13 cellular contexts compared by ENCODE assay signal in the genomic region with DNA sequence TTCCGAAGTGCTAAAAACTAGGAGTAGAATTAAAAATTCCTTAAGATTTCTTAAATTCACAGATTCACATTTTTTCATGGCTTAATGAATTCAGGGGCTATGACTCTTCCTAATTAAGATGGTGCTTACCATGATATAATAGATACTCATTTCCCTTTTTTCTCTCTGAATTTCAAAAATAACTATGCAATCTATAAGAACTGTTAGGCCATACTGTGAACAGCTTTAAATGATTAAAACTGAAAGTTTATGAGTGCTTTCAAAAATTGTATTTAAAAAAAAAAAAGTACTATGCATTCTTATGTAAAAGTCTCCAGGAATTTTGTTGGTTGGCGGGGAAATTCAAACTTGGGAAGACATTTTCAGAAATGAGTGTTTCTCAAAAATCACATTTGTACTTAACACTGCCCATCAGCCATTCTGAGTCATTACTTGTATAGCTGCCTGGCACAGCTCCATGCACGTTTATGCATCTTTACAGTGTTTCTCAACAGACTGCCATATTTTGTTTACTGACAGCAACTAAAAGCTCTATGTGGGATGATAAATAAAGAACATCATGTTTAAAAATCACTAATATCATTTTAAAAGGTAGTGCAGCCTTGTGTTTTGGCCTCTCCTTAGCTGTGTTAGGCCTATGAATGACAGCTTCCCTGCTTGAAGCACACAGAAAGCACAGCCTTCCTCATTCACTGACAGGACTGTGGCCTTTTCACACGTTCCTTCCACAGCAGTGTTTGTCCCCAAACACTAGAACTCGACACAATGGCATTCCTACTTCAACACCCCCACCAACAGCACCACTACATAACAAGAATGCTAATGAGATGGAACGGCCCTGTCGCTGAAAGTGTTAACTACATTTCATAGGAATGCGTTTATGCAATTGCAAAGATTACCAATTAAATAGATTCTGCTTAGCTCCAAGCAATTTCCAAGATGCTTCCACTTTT.
A peak's percentile ranks its signal among the peaks of the same experiment; 100 is the strongest.
DNase-seq lines count a peak whose midpoint lies in the region; ATAC-seq, FAIRE-seq and TF ChIP-seq lines count a peak whose summit lies in the region.
"Had no signal": no experiment of that assay in that cellular context is flagged by ENCODE, and none has a peak within 500 bp of the region (broad histone marks: within the 10 kb centered on the region; RNA-seq: fewer than 3 reads in every experiment).

No MANE protein-coding gene starts in this region.

- BruUV-seq in HepG2 (replicated peaks; lab: Mats Ljungman, UMichigan) = no TSS peak

- no peaks in the 10 kb centered on the region for H3K79me2 ChIP-seq in hepatocyte
- no peaks in the 10 kb centered on the region for H3K79me2 ChIP-seq in HepG2 (ENCODE audit: insufficient read depth, low read length)

- in situ Hi-C loops in ACHN (cut with HindIII; ENCODE audit: low pct_ligation_motif_present, low pct_unique_long_range_greater_than_20kb, low sequenced_read_pairs) = no loop called here
- in situ Hi-C loops in HAP-1 (cut with MboI; ENCODE audit: low sequenced_read_pairs) = loop anchor here (25.0 kb wide), 1 partner anchor 924 kb away; no protein-coding TSS in a partner anchor
- in situ Hi-C loops in HepG2 (cut with HindIII; ENCODE audit: extremely low pct_ligation_motif_present, low pct_unique_long_range_greater_than_20kb) = loop anchor here (25.0 kb wide), 2 partner anchors 724 to 924 kb away; no protein-coding TSS in a partner anchor

- no peak for TF ChIP-seq POLR2A in HepG2 (IDR thresholded peaks at IDR 0.05; ENCODE audit: insufficient read depth in 1 of 2, low read depth in 2 of 2, low read length in 2 of 2)

- no peak for FAIRE-seq in HepG2 (lab: Jason Lieb, UNC)

- H3K9ac ChIP-seq in HepG2 (ENCODE audit: insufficient read depth, low read depth, low read length) = no peak overlapping the region

- H3K36me3 Mint-ChIP-seq in activated naive CD8-positive, alpha-beta T cell treated with anti-CD3 and anti-CD28 coated beads for 36 hours = no peaks in the 10 kb centered on the region
- H3K36me3 Mint-ChIP-seq: mesothelial cell of epicardium had no signal

- ATAC-seq in RWPE2 (ENCODE audit: low read depth) (peak; percentile 42; the same call in 1 of the 3 replicates), HepG2 (no peak)
- ATAC-seq: Right ventricle myocardium inferior; stimulated activated naive CD8-positive, alpha-beta T cell treated with anti-CD3 and anti-CD28 coated beads, Interleukin-15, amount 100 ng/mL, for 72 hours had no signal

- no peak overlapping the region for H3K4me3 ChIP-seq in HAP-1
- no peak overlapping the region for H3K4me3 ChIP-seq in RWPE2 (ENCODE audit: severe bottlenecking)
- no peak overlapping the region for H3K4me3 ChIP-seq in hepatocyte
- no peak overlapping the region for H3K4me3 ChIP-seq in HepG2 (replicated peaks in 1 of 3; ENCODE audit: insufficient read depth in 1 of 3, low read depth in 2 of 3, low read length in 3 of 3)

- no peaks in the 10 kb centered on the region for H3K9me2 ChIP-seq in hepatocyte (replicated peaks; ENCODE audit: insufficient read depth)

- 38% methylated on average over 8 of the region's 8 CpGs for WGBS in hepatocyte (ENCODE audit: low lambda C conversion rate, missing lambda C conversion rate)
- WGBS in HepG2 (ENCODE audit: low lambda C conversion rate) = 8% methylated on average over 8 of the region's 8 CpGs

- H3K4me1 Mint-ChIP-seq in activated naive CD8-positive, alpha-beta T cell treated with anti-CD3 and anti-CD28 coated beads for 36 hours = no peaks in the 10 kb centered on the region
- H3K4me1 Mint-ChIP-seq: stimulated activated naive CD8-positive, alpha-beta T cell treated with anti-CD3 and anti-CD28 coated beads, Interleukin-15, amount 100 ng/mL, for 72 hours had no signal

- H3K27me3 ChIP-seq in HAP-1 (ENCODE audit: low read depth) = peaks cover 27% of the 10 kb centered on the region
- H3K27me3 ChIP-seq in RWPE2 (ENCODE audit: insufficient read depth, poor library complexity, severe bottlenecking) = no peaks in the 10 kb centered on the region
- H3K27me3 ChIP-seq in hepatocyte = no peaks in the 10 kb centered on the region
- no peaks in the 10 kb centered on the region for H3K27me3 ChIP-seq in HepG2 (ENCODE audit: control insufficient read depth in 1 of 2, insufficient read depth in 2 of 2, low read length in 2 of 2)

- intact Hi-C loops in HepG2 (cut with micrococcal nuclease; ENCODE audit: unreplicated experiment) = loop anchor here (5.0 kb wide), 1 partner anchor 946 kb away; no protein-coding TSS in a partner anchor

- no peaks in the 10 kb centered on the region for H3K9me3 Mint-ChIP-seq in activated naive CD8-positive, alpha-beta T cell treated with anti-CD3 and anti-CD28 coated beads for 36 hours
- H3K9me3 Mint-ChIP-seq: mesothelial cell of epicardium; stimulated activated naive CD8-positive, alpha-beta T cell treated with anti-CD3 and anti-CD28 coated beads, Interleukin-15, amount 100 ng/mL, for 72 hours had no signal

- H3K36me3 ChIP-seq in HAP-1 (replicated peaks) (no peaks in the 10 kb centered on the region), RWPE2 (ENCODE audit: low read depth) (no peaks in the 10 kb centered on the region), hepatocyte (replicated peaks; ENCODE audit: insufficient read depth, low read depth) (no peaks in the 10 kb centered on the region), HepG2 (replicated peaks in 1 of 2; ENCODE audit: control insufficient read depth in 1 of 2, insufficient read depth in 2 of 2, low read length in 2 of 2) (no peaks in the 10 kb centered on the region)

- no peak for TF ChIP-seq RAD21 in HepG2 (CRISPR knock-in tag; IDR thresholded peaks at IDR 0.05)

- no peak overlapping the region for H2AFZ ChIP-seq in hepatocyte
- H2AFZ ChIP-seq in HepG2 (ENCODE audit: low read length) = no peak overlapping the region

- no peak overlapping the region for H3K4me3 Mint-ChIP-seq in activated naive CD8-positive, alpha-beta T cell treated with anti-CD3 and anti-CD28 coated beads for 36 hours
- H3K4me3 Mint-ChIP-seq: mesothelial cell of epicardium; stimulated activated naive CD8-positive, alpha-beta T cell treated with anti-CD3 and anti-CD28 coated beads, Interleukin-15, amount 100 ng/mL, for 72 hours had no signal

- H3K27ac ChIP-seq in RWPE2 (ENCODE audit: poor library complexity, severe bottlenecking) (no peak overlapping the region), hepatocyte (no peak overlapping the region), HepG2 (ENCODE audit: extremely low read length, insufficient read depth, low read length) (no peak overlapping the region)

- TF ChIP-seq CTCF in RWPE2 (IDR thresholded peaks at IDR 0.05; ENCODE audit: poor library complexity, severe bottlenecking) (no peak), hepatocyte (IDR thresholded peaks at IDR 0.05; ENCODE audit: poor library complexity) (no peak), HepG2 (CRISPR knock-in tag; IDR thresholded peaks at IDR 0.05) (no peak)

- CTCF ChIA-PET in HepG2 (lab: Yijun Ruan, JAX; ENCODE audit: low intra/inter-chr PET ratio, low total read pairs) = no interaction called here

- DNase-seq in ACHN = peak; percentile 28
- peak; percentile 9 to 10 for DNase-seq in HAP-1 (ENCODE audit: low spot score in 2 of 2)
- DNase-seq in RWPE2 (ENCODE audit: low spot score) = no peak
- DNase-seq in hepatocyte (ENCODE audit: low spot score) = peak; percentile 7
- DNase-seq in HepG2 (ENCODE audit: low spot score) = no peak
- DNase-seq in NCI-H187 treated with DMSO at 0.1 percent for 48 hours (lab: John Stamatoyannopoulos, UW) = no peak
- no peak for DNase-seq in activated naive CD8-positive, alpha-beta T cell treated with anti-CD3 and anti-CD28 coated beads for 36 hours
- DNase-seq in NCI-H2196 (lab: John Stamatoyannopoulos, UW; ENCODE audit: unreplicated experiment) = no peak
- DNase-seq: effector memory CD4-positive, alpha-beta T cell; stimulated activated CD4-positive, alpha-beta T cell treated with anti-CD3 and anti-CD28 coated beads, Interleukin-2, amount 100 ng/mL, for 24 hours; stimulated activated naive CD8-positive, alpha-beta T cell treated with anti-CD3 and anti-CD28 coated beads, Interleukin-15, amount 100 ng/mL, for 72 hours had no signal

- H3K27ac Mint-ChIP-seq in activated naive CD8-positive, alpha-beta T cell treated with anti-CD3 and anti-CD28 coated beads for 36 hours = no peak overlapping the region
- H3K27ac Mint-ChIP-seq: mesothelial cell of epicardium; stimulated activated naive CD8-positive, alpha-beta T cell treated with anti-CD3 and anti-CD28 coated beads, Interleukin-15, amount 100 ng/mL, for 72 hours had no signal

- TF ChIP-seq EP300 in HepG2 (IDR thresholded peaks at IDR 0.05; ENCODE audit: low read depth in 2 of 2, low read length in 2 of 2) (no peak), HepG2 (CRISPR knock-in tag; IDR thresholded peaks at IDR 0.05; ENCODE audit: borderline replicate concordance) (no peak)

- H4K20me1 ChIP-seq in hepatocyte (ENCODE audit: insufficient read depth, poor library complexity, severe bottlenecking) = no peaks in the 10 kb centered on the region
- no peaks in the 10 kb centered on the region for H4K20me1 ChIP-seq in HepG2 (ENCODE audit: insufficient read depth, low read length)

- H3K4me2 ChIP-seq in hepatocyte = no peak overlapping the region
- no peak overlapping the region for H3K4me2 ChIP-seq in HepG2 (ENCODE audit: low read depth, low read length)

- H3K27me3 Mint-ChIP-seq in activated naive CD8-positive, alpha-beta T cell treated with anti-CD3 and anti-CD28 coated beads for 36 hours = no peaks in the 10 kb centered on the region
- H3K27me3 Mint-ChIP-seq: stimulated activated naive CD8-positive, alpha-beta T cell treated with anti-CD3 and anti-CD28 coated beads, Interleukin-15, amount 100 ng/mL, for 72 hours had no signal

- H3K4me1 ChIP-seq in HAP-1 (peaks cover 2% of the 10 kb centered on the region; the same call in 1 of the 2 replicates), RWPE2 (ENCODE audit: insufficient read depth, poor library complexity, severe bottlenecking) (no peaks in the 10 kb centered on the region), hepatocyte (ENCODE audit: insufficient read depth) (no peaks in the 10 kb centered on the region), HepG2 (ENCODE audit: insufficient read depth, low read length) (no peaks in the 10 kb centered on the region)

- POLR2A ChIA-PET in HepG2 (lab: Yijun Ruan, JAX) = no interaction called here

- no peaks in the 10 kb centered on the region for H3K9me3 ChIP-seq in HAP-1
- H3K9me3 ChIP-seq in RWPE2 (ENCODE audit: severe bottlenecking) = no peaks in the 10 kb centered on the region
- H3K9me3 ChIP-seq in hepatocyte (ENCODE audit: low read depth) = no peaks in the 10 kb centered on the region
- no peaks in the 10 kb centered on the region for H3K9me3 ChIP-seq in HepG2 (ENCODE audit: low read length)

Comparison
In these comparisons a context has a peak if more than half of its experiments do, and no peak if none do; other contexts are left out.
1. DNase-seq: peak in ACHN (single experiment), HAP-1 (2 of 2) and hepatocyte (single experiment); none in RWPE2 (single experiment), HepG2 (single experiment), NCI-H187 treated with DMSO at 0.1 percent for 48 hours (single experiment), activated naive CD8-positive, alpha-beta T cell treated with anti-CD3 and anti-CD28 coated beads for 36 hours (single experiment) and NCI-H2196 (single experiment).